14 cellular contexts compared by ENCODE assay signal in genomic region chr6:119140471-119141165, GRCh38.
DNase-seq lines count a peak whose midpoint lies in the region; ATAC-seq and TF ChIP-seq lines count a peak whose summit lies in the region.
"Had no signal": no experiment of that assay in that cellular context is flagged by ENCODE, and none has a peak within 500 bp of the region (broad histone marks: within the 10 kb centered on the region; RNA-seq: fewer than 3 reads in every experiment).

No MANE protein-coding gene starts in this region.

- no peaks in the 10 kb centered on the region for H3K9me3 ChIP-seq in CD8-positive, alpha-beta memory T cell (ENCODE audit: low read length)
- H3K9me3 ChIP-seq: BLaER1 had no signal

- TF ChIP-seq CTCF in glutamatergic neuron (IDR thresholded peaks at IDR 0.05; ENCODE audit: partially characterized antibody, unreplicated experiment) (no peak), nephron progenitor cell (IDR thresholded peaks at IDR 0.05) (no peak)

- peaks cover 0 to 4% of the 10 kb centered on the region in 2 donors for H3K27me3 Mint-ChIP-seq in CD8-positive, alpha-beta memory T cell
- H3K27me3 Mint-ChIP-seq in glutamatergic neuron (ENCODE audit: unreplicated experiment) (no peaks in the 10 kb centered on the region), nephron progenitor cell (ENCODE audit: low read depth, poor library complexity) (no peaks in the 10 kb centered on the region)
- peaks cover 1% of the 10 kb centered on the region for H3K27me3 Mint-ChIP-seq in activated T-cell treated with anti-CD3 and anti-CD28 coated beads, Interleukin-2, amount 50 U/mL, for 4 hours (ENCODE audit: low read depth)

- CTCF ChIA-PET in CD8-positive, alpha-beta memory T cell (lab: Charles Lee) = no interaction called here

- DNase-seq in CD8-positive, alpha-beta memory T cell = no peak
- DNase-seq in NCI-H82 treated with DMSO at 0.1 percent for 48 hours (lab: John Stamatoyannopoulos, UW; ENCODE audit: unreplicated experiment) (peak; percentile 55), glutamatergic neuron (no peak), nephron progenitor cell (no peak), GDM1 (lab: John Stamatoyannopoulos, UW) (no peak), HUDEP-2 (lab: John Stamatoyannopoulos, UW; ENCODE audit: unreplicated experiment in 76 of 76) (no peak)
- no peak for DNase-seq in activated T-cell treated with anti-CD3 and anti-CD28 coated beads, Interleukin-2, amount 50 U/mL, for 4 hours
- DNase-seq: 8988T, AML-193, HCEC 1CT, HFFc6, IMR-90 had no signal

- peak overlapping the region in 1 of 7 donors; percentile 34 for H3K4me3 Mint-ChIP-seq in CD8-positive, alpha-beta memory T cell
- no peak overlapping the region for H3K4me3 Mint-ChIP-seq in glutamatergic neuron (ENCODE audit: unreplicated experiment)
- H3K4me3 Mint-ChIP-seq in nephron progenitor cell = no peak overlapping the region
- no peak overlapping the region for H3K4me3 Mint-ChIP-seq in activated T-cell treated with anti-CD3 and anti-CD28 coated beads, Interleukin-2, amount 50 U/mL, for 4 hours
- H3K4me3 Mint-ChIP-seq: HFFc6 had no signal

- no peaks in the 10 kb centered on the region for H3K27me3 ChIP-seq in CD8-positive, alpha-beta memory T cell (ENCODE audit: insufficient read depth, low read length, poor library complexity, severe bottlenecking)
- H3K27me3 ChIP-seq: BLaER1 had no signal

- peak overlapping the region in 1 of 8 donors; percentile 6 for H3K27ac Mint-ChIP-seq in CD8-positive, alpha-beta memory T cell
- H3K27ac Mint-ChIP-seq in glutamatergic neuron (ENCODE audit: unreplicated experiment) = peak overlapping the region; percentile 78
- H3K27ac Mint-ChIP-seq in nephron progenitor cell = peak overlapping the region; percentile 47
- H3K27ac Mint-ChIP-seq: HFFc6 had no signal

- H3K36me3 ChIP-seq in CD8-positive, alpha-beta memory T cell (ENCODE audit: insufficient read depth, low read length) = no peaks in the 10 kb centered on the region
- H3K36me3 ChIP-seq: BLaER1 had no signal

- H3K4me1 Mint-ChIP-seq in CD8-positive, alpha-beta memory T cell = peaks cover 10 to 15% (median 14%) of the 10 kb centered on the region in 3 donors
- H3K4me1 Mint-ChIP-seq in glutamatergic neuron (ENCODE audit: low read depth, unreplicated experiment) (peaks cover 16% of the 10 kb centered on the region), nephron progenitor cell (peaks cover 32% of the 10 kb centered on the region)
- H3K4me1 Mint-ChIP-seq in activated T-cell treated with anti-CD3 and anti-CD28 coated beads, Interleukin-2, amount 50 U/mL, for 4 hours (ENCODE audit: low read depth) = peaks cover 13% of the 10 kb centered on the region

- POLR2A ChIA-PET in CD8-positive, alpha-beta memory T cell (lab: Charles Lee) = no interaction called here

- H3K4me3 ChIP-seq in CD8-positive, alpha-beta memory T cell (ENCODE audit: low read length) = no peak overlapping the region
- H3K4me3 ChIP-seq: BLaER1 had no signal

- ATAC-seq in HG03025 (IDR thresholded peaks at IDR 0.05; ENCODE audit: low FRiP score, unreplicated experiment) = no peak
- no peak for ATAC-seq in activated T-cell treated with anti-CD3 and anti-CD28 coated beads, Interleukin-2, amount 50 U/mL, for 4 hours

- H3K27ac ChIP-seq in CD8-positive, alpha-beta memory T cell (ENCODE audit: low read depth, low read length) = peak overlapping the region; percentile 59
- H3K27ac ChIP-seq: BLaER1 had no signal

- H3K36me3 Mint-ChIP-seq in CD8-positive, alpha-beta memory T cell = no peaks in the 10 kb centered on the region
- H3K36me3 Mint-ChIP-seq in glutamatergic neuron (ENCODE audit: unreplicated experiment) (no peaks in the 10 kb centered on the region), nephron progenitor cell (ENCODE audit: low read depth) (no peaks in the 10 kb centered on the region)
- no peaks in the 10 kb centered on the region for H3K36me3 Mint-ChIP-seq in activated T-cell treated with anti-CD3 and anti-CD28 coated beads, Interleukin-2, amount 50 U/mL, for 4 hours (ENCODE audit: insufficient read depth)

- no peaks in the 10 kb centered on the region for H3K4me1 ChIP-seq in CD8-positive, alpha-beta memory T cell (ENCODE audit: insufficient read depth, low read length)

- H3K9me3 Mint-ChIP-seq in CD8-positive, alpha-beta memory T cell = no peaks in the 10 kb centered on the region
- peaks cover 3% of the 10 kb centered on the region for H3K9me3 Mint-ChIP-seq in glutamatergic neuron (ENCODE audit: unreplicated experiment)
- peaks cover 8% of the 10 kb centered on the region for H3K9me3 Mint-ChIP-seq in nephron progenitor cell
- no peaks in the 10 kb centered on the region for H3K9me3 Mint-ChIP-seq in activated T-cell treated with anti-CD3 and anti-CD28 coated beads, Interleukin-2, amount 50 U/mL, for 4 hours
- H3K9me3 Mint-ChIP-seq: HFFc6 had no signal
